Comparison of ENCODE assay signal across 9 cellular contexts in the genomic region with DNA sequence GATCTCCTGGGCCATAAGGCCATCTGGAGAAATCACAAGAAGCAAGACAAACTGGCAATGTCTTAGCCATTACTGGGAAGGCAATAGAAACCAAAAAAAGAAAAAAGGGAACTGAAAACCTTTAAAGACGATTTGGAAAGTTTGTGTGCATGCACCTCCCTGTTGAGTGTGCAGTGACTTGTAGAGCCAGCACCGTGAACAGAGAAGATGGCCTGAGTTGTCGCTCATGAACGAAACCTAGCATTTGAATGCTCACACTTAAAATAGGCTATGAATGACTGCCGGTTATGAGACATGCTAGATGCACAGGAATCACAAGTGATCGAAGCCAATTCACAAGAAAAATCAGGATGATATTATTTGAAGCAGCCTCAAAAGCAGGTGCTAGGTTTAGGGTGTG.
DNase-seq lines count a peak whose midpoint lies in the region; ATAC-seq, FAIRE-seq and TF ChIP-seq lines count a peak whose summit lies in the region.
"Had no signal": no experiment of that assay in that cellular context is flagged by ENCODE, and none has a peak within 500 bp of the region (broad histone marks: within the 10 kb centered on the region; RNA-seq: fewer than 3 reads in every experiment).

No MANE protein-coding gene starts in this region.

- no peaks in the 10 kb centered on the region for H3K27me3 ChIP-seq in PC-9 (ENCODE audit: insufficient read depth, low read depth)

- H3K4me1 ChIP-seq in PC-9 (replicated peaks; ENCODE audit: insufficient read depth): no peaks in the 10 kb centered on the region

- no peaks in the 10 kb centered on the region for H3K9me3 Mint-ChIP-seq in activated CD4-positive, alpha-beta T cell treated with anti-CD3 and anti-CD28 coated beads, Interleukin-2, amount 10 ng/mL, durations not matched to agents 7 days and 5 days

- no peak overlapping the region for H3K4me3 ChIP-seq in PC-9

- DNase-seq in medulla oblongata (ENCODE audit: extremely low spot score) (peak; percentile 50), frontal cortex (ENCODE audit: low spot score in 2 of 2) (no peak), PC-9 (no peak)
- DNase-seq in activated CD4-positive, alpha-beta T cell treated with anti-CD3 and anti-CD28 coated beads, Interleukin-2, amount 10 ng/mL, durations not matched to agents 7 days and 5 days: no peak
- no peak for DNase-seq in activated CD8-positive, alpha-beta memory T cell treated with anti-CD3 and anti-CD28 coated beads for 24 hours

- H3K27ac Mint-ChIP-seq in activated CD4-positive, alpha-beta T cell treated with anti-CD3 and anti-CD28 coated beads, Interleukin-2, amount 10 ng/mL, durations not matched to agents 7 days and 5 days: no peak overlapping the region
- H3K27ac Mint-ChIP-seq: progenitor cell of endocrine pancreas had no signal

- BruUV-seq in PC-9 (replicated peaks; lab: Mats Ljungman, UMichigan): no TSS peak

- no peaks in the 10 kb centered on the region for H3K4me1 Mint-ChIP-seq in activated CD4-positive, alpha-beta T cell treated with anti-CD3 and anti-CD28 coated beads, Interleukin-2, amount 10 ng/mL, durations not matched to agents 7 days and 5 days

- no peaks in the 10 kb centered on the region for H3F3A ChIP-seq in PC-9 (ENCODE audit: insufficient read depth, low read depth)

- intact Hi-C loops in PC-9 (cut with micrococcal nuclease; ENCODE audit: unreplicated experiment): no loop called here

- CTCF ChIA-PET in activated CD4-positive, alpha-beta T cell treated with anti-CD3 and anti-CD28 coated beads, Interleukin-2, amount 10 ng/mL, durations not matched to agents 7 days and 5 days (lab: Charles Lee): interaction anchor here (0.9 kb wide), 1 partner anchor 150 kb away, joined by 6 read pairs; no protein-coding TSS in a partner anchor
- CTCF ChIA-PET in PC-9 (lab: Charles Lee): no interaction called here

- H3K27ac ChIP-seq in PC-9: no peak overlapping the region

- no peak for FAIRE-seq in frontal cortex (lab: Jason Lieb, UNC)

- no peak overlapping the region for H3K4me2 ChIP-seq in PC-9

- no peaks in the 10 kb centered on the region for H4K20me1 ChIP-seq in PC-9 (ENCODE audit: insufficient read depth)

- peak; percentile 81 for ATAC-seq in GM18867 (IDR thresholded peaks at IDR 0.05; ENCODE audit: unreplicated experiment)
- ATAC-seq in GM21825 (IDR thresholded peaks at IDR 0.05; ENCODE audit: unreplicated experiment): peak; percentile 83
- peak; percentile 67 for ATAC-seq in HG03469 (IDR thresholded peaks at IDR 0.05; ENCODE audit: unreplicated experiment)

- H2AFZ ChIP-seq in PC-9: no peak overlapping the region

- H3K36me3 Mint-ChIP-seq in activated CD4-positive, alpha-beta T cell treated with anti-CD3 and anti-CD28 coated beads, Interleukin-2, amount 10 ng/mL, durations not matched to agents 7 days and 5 days (ENCODE audit: low read depth): no peaks in the 10 kb centered on the region

- POLR2A ChIA-PET in activated CD4-positive, alpha-beta T cell treated with anti-CD3 and anti-CD28 coated beads, Interleukin-2, amount 10 ng/mL, durations not matched to agents 7 days and 5 days (lab: Charles Lee): no interaction called here
- POLR2A ChIA-PET in PC-9 (lab: Charles Lee; ENCODE audit: unreplicated experiment): no interaction called here

- no peak overlapping the region for H3K4me3 Mint-ChIP-seq in activated CD4-positive, alpha-beta T cell treated with anti-CD3 and anti-CD28 coated beads, Interleukin-2, amount 10 ng/mL, durations not matched to agents 7 days and 5 days

- H3K9me2 ChIP-seq in PC-9 (ENCODE audit: insufficient read depth): no peaks in the 10 kb centered on the region; the same call in 1 of the 2 replicates

- H3K27me3 Mint-ChIP-seq in activated CD4-positive, alpha-beta T cell treated with anti-CD3 and anti-CD28 coated beads, Interleukin-2, amount 10 ng/mL, durations not matched to agents 7 days and 5 days: no peaks in the 10 kb centered on the region
- H3K27me3 Mint-ChIP-seq: progenitor cell of endocrine pancreas had no signal

- no peaks in the 10 kb centered on the region for H3K36me3 ChIP-seq in PC-9 (ENCODE audit: low read depth)

- H3K79me2 ChIP-seq in PC-9 (ENCODE audit: low read depth): no peaks in the 10 kb centered on the region

- H3K9me3 ChIP-seq in PC-9 (ENCODE audit: insufficient read depth, low read depth): 0 out of 2 replicates have a peak, but pooled peaks cover 3% of the 10 kb centered on the region

- no peak for TF ChIP-seq CTCF in PC-9 (conservative IDR thresholded peaks at IDR 0.05)
